ENCODE assay signal across 1 cellular context in the genomic region with DNA sequence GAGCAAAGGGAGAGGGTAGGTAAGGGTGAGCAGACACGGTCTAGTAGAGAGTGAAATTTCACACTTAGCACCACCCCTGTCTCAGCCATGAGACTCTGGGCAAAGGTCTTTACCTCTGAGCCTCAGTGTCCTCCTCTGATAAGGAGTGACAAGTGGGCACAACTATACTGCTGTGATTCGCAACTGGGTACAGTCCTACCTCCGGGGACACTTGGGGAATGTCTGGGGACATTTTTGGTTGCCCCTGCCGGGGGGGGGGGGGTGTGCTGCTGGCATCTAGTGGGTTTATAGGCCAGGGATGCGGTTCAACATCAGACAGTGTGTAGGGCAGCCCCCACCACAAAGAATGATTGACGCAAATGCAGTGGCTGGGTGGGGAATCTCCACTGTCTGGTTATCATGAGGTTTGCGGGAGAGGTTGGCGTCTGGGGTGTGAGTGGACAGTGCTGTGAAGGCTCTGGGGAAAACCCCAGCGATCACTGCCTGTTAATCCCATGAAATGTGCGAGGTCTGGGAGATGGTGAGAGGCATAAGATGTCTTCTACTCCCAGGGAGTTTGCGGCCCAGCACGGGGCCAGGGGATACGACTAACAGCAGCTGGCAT.
TF ChIP-seq lines count a peak whose summit lies in the region.

No MANE protein-coding gene starts in this region.

TF ChIP-seq in WTC11, 78 proteins besides CTCF, POLR2A, EP300 and RAD21:
- TF ChIP-seq ZNF263 (CRISPR knock-in tag; IDR thresholded peaks at IDR 0.05; ENCODE audit: low read depth) (no peak), ZBTB21 (CRISPR knock-in tag; IDR thresholded peaks at IDR 0.05; ENCODE audit: borderline replicate concordance) (no peak), TEAD4 (CRISPR knock-in tag; IDR thresholded peaks at IDR 0.05) (no peak), ETV6 (CRISPR knock-in tag; IDR thresholded peaks at IDR 0.05) (no peak), PRRX2 (CRISPR knock-in tag; IDR thresholded peaks at IDR 0.05) (no peak), CREB1 (CRISPR knock-in tag; IDR thresholded peaks at IDR 0.05) (no peak), KAT7 (CRISPR knock-in tag; IDR thresholded peaks at IDR 0.05; ENCODE audit: borderline replicate concordance) (no peak)
- TF ChIP-seq, protein P1, sequence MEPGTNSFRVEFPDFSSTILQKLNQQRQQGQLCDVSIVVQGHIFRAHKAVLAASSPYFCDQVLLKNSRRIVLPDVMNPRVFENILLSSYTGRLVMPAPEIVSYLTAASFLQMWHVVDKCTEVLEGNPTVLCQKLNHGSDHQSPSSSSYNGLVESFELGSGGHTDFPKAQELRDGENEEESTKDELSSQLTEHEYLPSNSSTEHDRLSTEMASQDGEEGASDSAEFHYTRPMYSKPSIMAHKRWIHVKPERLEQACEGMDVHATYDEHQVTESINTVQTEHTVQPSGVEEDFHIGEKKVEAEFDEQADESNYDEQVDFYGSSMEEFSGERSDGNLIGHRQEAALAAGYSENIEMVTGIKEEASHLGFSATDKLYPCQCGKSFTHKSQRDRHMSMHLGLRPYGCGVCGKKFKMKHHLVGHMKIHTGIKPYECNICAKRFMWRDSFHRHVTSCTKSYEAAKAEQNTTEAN (CRISPR knock-in tag; IDR thresholded peaks at IDR 0.05): no peak
- TF ChIP-seq, protein P2, sequence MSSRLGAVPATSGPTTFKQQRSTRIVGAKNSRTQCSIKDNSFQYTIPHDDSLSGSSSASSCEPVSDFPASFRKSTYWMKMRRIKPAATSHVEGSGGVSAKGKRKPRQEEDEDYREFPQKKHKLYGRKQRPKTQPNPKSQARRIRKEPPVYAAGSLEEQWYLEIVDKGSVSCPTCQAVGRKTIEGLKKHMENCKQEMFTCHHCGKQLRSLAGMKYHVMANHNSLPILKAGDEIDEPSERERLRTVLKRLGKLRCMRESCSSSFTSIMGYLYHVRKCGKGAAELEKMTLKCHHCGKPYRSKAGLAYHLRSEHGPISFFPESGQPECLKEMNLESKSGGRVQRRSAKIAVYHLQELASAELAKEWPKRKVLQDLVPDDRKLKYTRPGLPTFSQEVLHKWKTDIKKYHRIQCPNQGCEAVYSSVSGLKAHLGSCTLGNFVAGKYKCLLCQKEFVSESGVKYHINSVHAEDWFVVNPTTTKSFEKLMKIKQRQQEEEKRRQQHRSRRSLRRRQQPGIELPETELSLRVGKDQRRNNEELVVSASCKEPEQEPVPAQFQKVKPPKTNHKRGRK (CRISPR knock-in tag; IDR thresholded peaks at IDR 0.05; ENCODE audit: borderline replicate concordance): no peak
- TF ChIP-seq, protein P3, sequence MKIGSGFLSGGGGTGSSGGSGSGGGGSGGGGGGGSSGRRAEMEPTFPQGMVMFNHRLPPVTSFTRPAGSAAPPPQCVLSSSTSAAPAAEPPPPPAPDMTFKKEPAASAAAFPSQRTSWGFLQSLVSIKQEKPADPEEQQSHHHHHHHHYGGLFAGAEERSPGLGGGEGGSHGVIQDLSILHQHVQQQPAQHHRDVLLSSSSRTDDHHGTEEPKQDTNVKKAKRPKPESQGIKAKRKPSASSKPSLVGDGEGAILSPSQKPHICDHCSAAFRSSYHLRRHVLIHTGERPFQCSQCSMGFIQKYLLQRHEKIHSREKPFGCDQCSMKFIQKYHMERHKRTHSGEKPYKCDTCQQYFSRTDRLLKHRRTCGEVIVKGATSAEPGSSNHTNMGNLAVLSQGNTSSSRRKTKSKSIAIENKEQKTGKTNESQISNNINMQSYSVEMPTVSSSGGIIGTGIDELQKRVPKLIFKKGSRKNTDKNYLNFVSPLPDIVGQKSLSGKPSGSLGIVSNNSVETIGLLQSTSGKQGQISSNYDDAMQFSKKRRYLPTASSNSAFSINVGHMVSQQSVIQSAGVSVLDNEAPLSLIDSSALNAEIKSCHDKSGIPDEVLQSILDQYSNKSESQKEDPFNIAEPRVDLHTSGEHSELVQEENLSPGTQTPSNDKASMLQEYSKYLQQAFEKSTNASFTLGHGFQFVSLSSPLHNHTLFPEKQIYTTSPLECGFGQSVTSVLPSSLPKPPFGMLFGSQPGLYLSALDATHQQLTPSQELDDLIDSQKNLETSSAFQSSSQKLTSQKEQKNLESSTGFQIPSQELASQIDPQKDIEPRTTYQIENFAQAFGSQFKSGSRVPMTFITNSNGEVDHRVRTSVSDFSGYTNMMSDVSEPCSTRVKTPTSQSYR (CRISPR knock-in tag; IDR thresholded peaks at IDR 0.05): no peak
- TF ChIP-seq, protein P4, sequence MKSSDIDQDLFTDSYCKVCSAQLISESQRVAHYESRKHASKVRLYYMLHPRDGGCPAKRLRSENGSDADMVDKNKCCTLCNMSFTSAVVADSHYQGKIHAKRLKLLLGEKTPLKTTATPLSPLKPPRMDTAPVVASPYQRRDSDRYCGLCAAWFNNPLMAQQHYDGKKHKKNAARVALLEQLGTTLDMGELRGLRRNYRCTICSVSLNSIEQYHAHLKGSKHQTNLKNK (CRISPR knock-in tag; IDR thresholded peaks at IDR 0.05): no peak
